Comparison of ENCODE assay signal across 16 cellular contexts in genomic region chr2:1696472-1696871, GRCh38. TPM values are rescaled to one million over a fixed set of nuclear protein-coding genes. Genes with fewer than 3 reads are reported as not detected.
DNase-seq lines count a peak whose midpoint lies in the region; ATAC-seq, FAIRE-seq and TF ChIP-seq lines count a peak whose summit lies in the region.
"Had no signal": no experiment of that assay in that cellular context is flagged by ENCODE, and none has a peak within 500 bp of the region (broad histone marks: within the 10 kb centered on the region; RNA-seq: fewer than 3 reads in every experiment).

No MANE protein-coding gene starts in this region.

- no peak overlapping the region for H3K4ac ChIP-seq in trophoblast cell (ENCODE audit: low read depth, low read length)

- H3K36me3 ChIP-seq in RWPE2 (ENCODE audit: low read depth) (peaks cover 33% of the 10 kb centered on the region), trophoblast cell (ENCODE audit: control insufficient read depth in 1 of 2, insufficient read depth in 2 of 2, low read length in 2 of 2) (peaks cover 9 to 14% of the 10 kb centered on the region in 2 experiments)
- H3K36me3 ChIP-seq: HAP-1 had no signal

- H3K4me1 Mint-ChIP-seq in type B pancreatic cell (ENCODE audit: unreplicated experiment) = peaks cover 28% of the 10 kb centered on the region
- H3K4me1 Mint-ChIP-seq: CD14-positive monocyte; CD4-positive, alpha-beta memory T cell had no signal

- H3K9me3 Mint-ChIP-seq in type B pancreatic cell = peaks cover 3% of the 10 kb centered on the region

- no peak overlapping the region for H3K14ac ChIP-seq in trophoblast cell (ENCODE audit: low read length)

- no peak overlapping the region for H3K9ac ChIP-seq in trophoblast cell (ENCODE audit: low read length)
- H3K9ac ChIP-seq: BLaER1 had no signal

- no peak overlapping the region for H2BK12ac ChIP-seq in trophoblast cell (ENCODE audit: low read length)

- no CpG with 5 or more reads among the region's 3 CpGs for WGBS in trophoblast cell (ENCODE audit: extremely low coverage, insufficient coverage, insufficient read length)

- no peak for TF ChIP-seq CTCF in RWPE2 (IDR thresholded peaks at IDR 0.05; ENCODE audit: poor library complexity, severe bottlenecking)
- TF ChIP-seq CTCF in epithelial cell of esophagus (IDR thresholded peaks at IDR 0.05; ENCODE audit: insufficient read depth, low read depth, low read length, missing control alignments) = no peak
- TF ChIP-seq CTCF in type B pancreatic cell (conservative IDR thresholded peaks at IDR 0.05) = no peak

- DNase-seq in HTR-8/SVneo (ENCODE audit: insufficient read length, low spot score) (no peak), RWPE2 (ENCODE audit: low spot score) (no peak), epithelial cell of esophagus (ENCODE audit: low read depth) (peak; percentile 29), trophoblast cell (peak; percentile 56 to 79), germinal center (ENCODE audit: low spot score) (no peak), type B pancreatic cell (ENCODE audit: extremely low spot score, unreplicated experiment) (no peak)
- no peak for DNase-seq in stimulated activated naive CD8-positive, alpha-beta T cell treated with anti-CD3 and anti-CD28 coated beads, Interleukin-15, Interleukin-2, amounts not matched to agents 100 U/mL and 50 U/mL, for 24 hours
- DNase-seq: CD4-positive, alpha-beta memory T cell; GF-D8 had no signal

- peaks cover 4% of the 10 kb centered on the region for H3K79me2 ChIP-seq in trophoblast cell (ENCODE audit: control insufficient read depth, insufficient read depth, low read length, poor library complexity)

- no peaks in the 10 kb centered on the region for H3K79me1 ChIP-seq in trophoblast cell (ENCODE audit: low read length)

- H3K27me3 ChIP-seq in RWPE2 (ENCODE audit: insufficient read depth, poor library complexity, severe bottlenecking) (no peaks in the 10 kb centered on the region), trophoblast cell (ENCODE audit: insufficient read depth, low read length) (no peaks in the 10 kb centered on the region)
- H3K27me3 ChIP-seq: BLaER1 had no signal

- H3K4me1 ChIP-seq in RWPE2 (ENCODE audit: insufficient read depth, poor library complexity, severe bottlenecking) = peaks cover 11% of the 10 kb centered on the region
- peaks cover 3 to 11% of the 10 kb centered on the region in 2 experiments for H3K4me1 ChIP-seq in trophoblast cell (ENCODE audit: control insufficient read depth in 1 of 2, insufficient read depth in 2 of 2, low read length in 2 of 2)
- H3K4me1 ChIP-seq: A549, HAP-1 had no signal

- H2AK5ac ChIP-seq in trophoblast cell (ENCODE audit: low read length) = no peak overlapping the region

- H3K27me3 Mint-ChIP-seq in type B pancreatic cell = no peaks in the 10 kb centered on the region
- H3K27me3 Mint-ChIP-seq: CD4-positive, alpha-beta memory T cell had no signal

- H2BK5ac ChIP-seq in trophoblast cell (ENCODE audit: low read depth, low read length, poor library complexity) = no peak overlapping the region

- H3K27ac Mint-ChIP-seq in type B pancreatic cell = no peak overlapping the region
- H3K27ac Mint-ChIP-seq: CD14-positive monocyte; CD4-positive, alpha-beta memory T cell had no signal

- peak; percentile 77 for FAIRE-seq in HTR-8/SVneo (lab: Jason Lieb, UNC)
- FAIRE-seq: A549, GM19239 had no signal

- H2BK120ac ChIP-seq in trophoblast cell (ENCODE audit: insufficient read depth, low read length, poor library complexity) = no peak overlapping the region

- H3K23ac ChIP-seq in trophoblast cell (ENCODE audit: low read length) = no peak overlapping the region

- H3K4me3 Mint-ChIP-seq in type B pancreatic cell = no peak overlapping the region
- H3K4me3 Mint-ChIP-seq: CD14-positive monocyte; CD4-positive, alpha-beta memory T cell had no signal

- H3K4me2 ChIP-seq in trophoblast cell (ENCODE audit: low read length) = no peak overlapping the region
- H3K4me2 ChIP-seq: A549, BLaER1 had no signal

- no peaks in the 10 kb centered on the region for H3K9me3 ChIP-seq in RWPE2 (ENCODE audit: severe bottlenecking)
- H3K9me3 ChIP-seq in trophoblast cell (ENCODE audit: insufficient read depth, low read depth, low read length) = peaks cover 3% of the 10 kb centered on the region
- H3K9me3 ChIP-seq: HAP-1 had no signal

- peak overlapping the region; percentile 11 for H3K18ac ChIP-seq in trophoblast cell (ENCODE audit: low read length)

- H4K12ac ChIP-seq in trophoblast cell (ENCODE audit: low read depth, low read length) = no peak overlapping the region

- ATAC-seq in RWPE2 (ENCODE audit: low read depth) (no peak), GM18498 (IDR thresholded peaks at IDR 0.05; ENCODE audit: unreplicated experiment) (no peak)
- no peak for ATAC-seq in stimulated activated naive CD8-positive, alpha-beta T cell treated with anti-CD3 and anti-CD28 coated beads, Interleukin-15, Interleukin-2, amounts not matched to agents 100 U/mL and 50 U/mL, for 24 hours
- ATAC-seq: A549 had no signal

- no peak overlapping the region for H4K8ac ChIP-seq in trophoblast cell (ENCODE audit: low read depth, low read length)

- H4K91ac ChIP-seq in trophoblast cell (ENCODE audit: low read depth, low read length) = no peak overlapping the region

- H3K27ac ChIP-seq in RWPE2 (ENCODE audit: poor library complexity, severe bottlenecking) (peak overlapping the region; percentile 1), trophoblast cell (ENCODE audit: low read depth, low read length) (no peak overlapping the region)
- H3K27ac ChIP-seq: 22Rv1, A549, BLaER1 had no signal

- peaks cover 8% of the 10 kb centered on the region for H3K36me3 Mint-ChIP-seq in type B pancreatic cell
- H3K36me3 Mint-ChIP-seq: CD14-positive monocyte; CD4-positive, alpha-beta memory T cell had no signal

- no peak overlapping the region for H2AFZ ChIP-seq in trophoblast cell (ENCODE audit: insufficient read depth, low read length, poor library complexity)

- H3K4me3 ChIP-seq in RWPE2 (ENCODE audit: severe bottlenecking) = no peak overlapping the region
- no peak overlapping the region for H3K4me3 ChIP-seq in epithelial cell of esophagus (ENCODE audit: low read length)
- H3K4me3 ChIP-seq in trophoblast cell (ENCODE audit: low read depth, low read length) = no peak overlapping the region
- H3K4me3 ChIP-seq: A549, BLaER1, HAP-1 had no signal

RNA-seq across cellular contexts. Expression of gene PXDN, which starts 47.8 kb away (rescaled TPM):
- polyA plus RNA-seq in trophoblast cell (2013) = 194 and 203 TPM in 2 replicates
- 58.4 and 150 TPM in 2 replicates for total RNA-seq in type B pancreatic cell (ENCODE audit: low replicate concordance)
- total RNA-seq: CD4-positive, alpha-beta memory T cell had no signal
- polyA plus RNA-seq: CD14-positive monocyte had no signal

Comparison
In these comparisons a context has a peak if more than half of its experiments do, and no peak if none do; other contexts are left out.
1. DNase-seq: peak in epithelial cell of esophagus (single experiment) and trophoblast cell (2 of 2); none in HTR-8/SVneo (single experiment), RWPE2 (single experiment), germinal center (single experiment), stimulated activated naive CD8-positive, alpha-beta T cell treated with anti-CD3 and anti-CD28 coated beads, Interleukin-15, Interleukin-2, amounts not matched to agents 100 U/mL and 50 U/mL, for 24 hours (single experiment) and type B pancreatic cell (single experiment).